In genomic region chr19:48445606-48446481, GRCh38 we compare ENCODE assay signal across 8 cellular contexts.
A peak's percentile ranks its signal among the peaks of the same experiment; 100 is the strongest.
DNase-seq lines count a peak whose midpoint lies in the region; ATAC-seq and TF ChIP-seq lines count a peak whose summit lies in the region.

GRWD1 (plus strand) TSS chr19:48445983; CDS start chr19:48446006, 23 bp downstream.

- TF ChIP-seq POLR2A in GM19193 (IDR thresholded peaks at IDR 0.05; ENCODE audit: extremely low read depth, insufficient read depth, insufficient read length) = peak; percentile 82

- H3K27ac ChIP-seq in cingulate gyrus (ENCODE audit: low read depth, low read length) = peak within 1 kb of the TSS; percentile 96

- peak; percentile 95 for DNase-seq in AML-193 (lab: John Stamatoyannopoulos, UW)
- DNase-seq in NCI-H524 treated with DMSO at 0.1 percent for 48 hours (lab: John Stamatoyannopoulos, UW) = peak; percentile 98
- DNase-seq in activated CD4-positive, alpha-beta T cell treated with anti-CD3 and anti-CD28 coated beads for 4 hours = peak; percentile 94
- peak; percentile 98 for DNase-seq in kidney tubule cell (ENCODE audit: low spot score)
- peak; percentile 75 to 90 (median 86) for DNase-seq in stimulated activated CD4-positive, alpha-beta T cell treated with anti-CD3 and anti-CD28 coated beads, Interleukin-1b, Interleukin-23, amount 100 ng/mL, for 24 hours (ENCODE audit: low read depth in 4 of 4, low spot score in 1 of 4)

- peak; percentile 63 for ATAC-seq in HG03457 (IDR thresholded peaks at IDR 0.05; ENCODE audit: unreplicated experiment)

Comparison
In these comparisons a context has a peak if more than half of its experiments do, and no peak if none do; other contexts are left out.
1. Peak in every context shown above with its lines: DNase-seq, ATAC-seq and H3K27ac ChIP-seq.